In the genomic region with DNA sequence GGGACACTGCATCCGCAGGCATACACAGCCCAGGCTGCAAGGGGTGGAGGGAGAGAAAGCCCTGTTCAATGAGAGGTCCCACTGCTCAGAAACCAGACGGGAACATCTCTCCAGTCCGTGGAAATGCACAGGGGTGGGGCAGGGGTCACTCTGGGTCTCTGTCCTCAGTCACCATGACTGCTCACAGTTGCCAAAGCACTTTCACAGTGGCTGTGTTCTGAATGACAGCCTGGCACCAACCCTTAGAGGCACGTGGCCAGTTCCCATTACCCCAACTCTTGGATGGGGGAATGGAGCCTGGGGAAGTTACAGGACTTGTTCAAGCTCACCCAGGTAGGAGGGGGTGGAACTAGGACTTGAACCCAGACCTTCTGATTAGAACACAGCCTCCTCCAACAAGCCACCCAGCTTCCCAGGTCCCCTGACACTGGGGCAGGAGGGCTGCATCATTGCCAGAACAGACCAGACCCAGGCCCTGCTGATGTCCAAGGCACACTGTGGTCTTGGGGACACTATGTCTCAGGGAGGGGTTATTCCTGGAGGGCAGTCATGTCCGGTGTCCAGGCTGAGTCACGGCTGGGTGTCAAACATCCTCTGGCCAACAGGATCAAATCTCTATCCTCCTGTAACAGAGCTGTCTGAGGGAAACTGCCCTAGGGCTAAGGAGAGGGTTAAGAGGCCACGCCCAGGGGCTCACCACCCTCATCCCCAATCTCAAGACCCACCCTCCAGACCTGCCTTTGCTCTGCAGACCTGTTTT, we compare ENCODE assay signal across 2 cellular contexts.
TF ChIP-seq lines count a peak whose summit lies in the region.

No MANE protein-coding gene starts in this region.

TF ChIP-seq in HEK293, 187 proteins besides CTCF, POLR2A, EP300 and RAD21:
- TF ChIP-seq, protein P1, sequence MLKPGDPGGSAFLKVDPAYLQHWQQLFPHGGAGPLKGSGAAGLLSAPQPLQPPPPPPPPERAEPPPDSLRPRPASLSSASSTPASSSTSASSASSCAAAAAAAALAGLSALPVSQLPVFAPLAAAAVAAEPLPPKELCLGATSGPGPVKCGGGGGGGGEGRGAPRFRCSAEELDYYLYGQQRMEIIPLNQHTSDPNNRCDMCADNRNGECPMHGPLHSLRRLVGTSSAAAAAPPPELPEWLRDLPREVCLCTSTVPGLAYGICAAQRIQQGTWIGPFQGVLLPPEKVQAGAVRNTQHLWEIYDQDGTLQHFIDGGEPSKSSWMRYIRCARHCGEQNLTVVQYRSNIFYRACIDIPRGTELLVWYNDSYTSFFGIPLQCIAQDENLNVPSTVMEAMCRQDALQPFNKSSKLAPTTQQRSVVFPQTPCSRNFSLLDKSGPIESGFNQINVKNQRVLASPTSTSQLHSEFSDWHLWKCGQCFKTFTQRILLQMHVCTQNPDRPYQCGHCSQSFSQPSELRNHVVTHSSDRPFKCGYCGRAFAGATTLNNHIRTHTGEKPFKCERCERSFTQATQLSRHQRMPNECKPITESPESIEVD (tag by site-specific recombination; IDR thresholded peaks at IDR 0.05): no peak
- TF ChIP-seq, protein P2, sequence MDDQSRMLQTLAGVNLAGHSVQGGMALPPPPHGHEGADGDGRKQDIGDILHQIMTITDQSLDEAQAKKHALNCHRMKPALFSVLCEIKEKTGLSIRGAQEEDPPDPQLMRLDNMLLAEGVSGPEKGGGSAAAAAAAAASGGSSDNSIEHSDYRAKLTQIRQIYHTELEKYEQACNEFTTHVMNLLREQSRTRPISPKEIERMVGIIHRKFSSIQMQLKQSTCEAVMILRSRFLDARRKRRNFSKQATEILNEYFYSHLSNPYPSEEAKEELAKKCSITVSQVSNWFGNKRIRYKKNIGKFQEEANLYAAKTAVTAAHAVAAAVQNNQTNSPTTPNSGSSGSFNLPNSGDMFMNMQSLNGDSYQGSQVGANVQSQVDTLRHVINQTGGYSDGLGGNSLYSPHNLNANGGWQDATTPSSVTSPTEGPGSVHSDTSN (CRISPR knock-in tag; IDR thresholded peaks at IDR 0.05): no peak
- peak; percentile 45; the same call in 1 of the 2 replicates for TF ChIP-seq ZNF214 (tag by site-specific recombination; IDR thresholded peaks at IDR 0.05; ENCODE audit: borderline replicate concordance)
- no peak for TF ChIP-seq ZNF391 (tag by site-specific recombination; IDR thresholded peaks at IDR 0.05; ENCODE audit: borderline replicate concordance, low read depth)
- TF ChIP-seq ZNF776 (tag by site-specific recombination; IDR thresholded peaks at IDR 0.05; ENCODE audit: borderline replicate concordance): no peak
- TF ChIP-seq ZNF544 (tag by site-specific recombination; IDR thresholded peaks at IDR 0.05): no peak
TF ChIP-seq in HEK293: peak in this region for 1.

TF ChIP-seq in K562, 482 proteins besides CTCF, POLR2A, EP300 and RAD21:
- TF ChIP-seq ZNF696 (CRISPR knock-in tag; conservative IDR thresholded peaks at IDR 0.05) (no peak), ZNF174 (CRISPR knock-in tag; IDR thresholded peaks at IDR 0.05) (no peak), JUND (IDR thresholded peaks at IDR 0.05; ENCODE audit: borderline replicate concordance, low read depth, low read length) (0 out of 2 replicates have a peak, but pooled peaks have one; percentile 3), JUND (tag; IDR thresholded peaks at IDR 0.05; ENCODE audit: borderline replicate concordance, low read depth, low read length) (no peak)
